ENCODE assay signal across 8 cellular contexts in genomic region chr18:11909597-11910026, GRCh38. TPM values are rescaled to one million over a fixed set of nuclear protein-coding genes. Genes with fewer than 3 reads are reported as not detected.
A peak's percentile ranks its signal among the peaks of the same experiment; 100 is the strongest.
DNase-seq lines count a peak whose midpoint lies in the region; ATAC-seq lines count a peak whose summit lies in the region.

No MANE protein-coding gene starts in this region.

- H3K27me3 Mint-ChIP-seq in CD4-positive, CD25-positive, alpha-beta regulatory T cell = no peaks in the 10 kb centered on the region

- H3K27me3 ChIP-seq in CD4-positive, CD25-positive, alpha-beta regulatory T cell (ENCODE audit: control insufficient read depth, insufficient read depth, low read length) = no peaks in the 10 kb centered on the region
- no peaks in the 10 kb centered on the region for H3K27me3 ChIP-seq in adipocyte (replicated peaks; ENCODE audit: control insufficient read depth, insufficient read depth, low read length)
- no peaks in the 10 kb centered on the region for H3K27me3 ChIP-seq in thymus (ENCODE audit: control insufficient read depth, insufficient read depth)

- peak overlapping the region in 1 of 3 donors; percentile 95 for H3K27ac Mint-ChIP-seq in CD4-positive, CD25-positive, alpha-beta regulatory T cell

- H3K4me3 Mint-ChIP-seq in CD4-positive, CD25-positive, alpha-beta regulatory T cell = peak overlapping the region; percentile 90 to 98 (median 94)

- 69% methylated on average over 1 of the region's 1 CpG for WGBS in thymus

- H3K9ac ChIP-seq in adipocyte (ENCODE audit: low read length) = peak overlapping the region; percentile 99

- H3K4me1 Mint-ChIP-seq in CD4-positive, CD25-positive, alpha-beta regulatory T cell = peaks cover 12 to 34% (median 21%) of the 10 kb centered on the region in 4 donors

- H3K27ac ChIP-seq in CD4-positive, CD25-positive, alpha-beta regulatory T cell (ENCODE audit: insufficient read depth, low read length, poor library complexity, severe bottlenecking) = no peak overlapping the region
- H3K27ac ChIP-seq in thymus (ENCODE audit: low read depth) = peak overlapping the region; percentile 31

- H3K36me3 ChIP-seq in CD4-positive, CD25-positive, alpha-beta regulatory T cell (ENCODE audit: control insufficient read depth, insufficient read depth, low read length) = peaks cover 7% of the 10 kb centered on the region
- H3K36me3 ChIP-seq in adipocyte (ENCODE audit: control insufficient read depth, insufficient read depth, low read length, severe bottlenecking) = peaks cover 6% of the 10 kb centered on the region
- H3K36me3 ChIP-seq in thymus (ENCODE audit: control insufficient read depth, insufficient read depth) = peaks cover 5% of the 10 kb centered on the region

- no peak for ATAC-seq in CD4-positive, CD25-positive, alpha-beta regulatory T cell (ENCODE audit: low read depth in 2 of 2)
- ATAC-seq in HG02885 (IDR thresholded peaks at IDR 0.05; ENCODE audit: poor library complexity, unreplicated experiment) = peak; percentile 26
- ATAC-seq in left colon = peak; percentile 48
- no peak for ATAC-seq in HG02870 (IDR thresholded peaks at IDR 0.05; ENCODE audit: unreplicated experiment)

- intact Hi-C loops in left colon (cut with DNase I, micrococcal nuclease) = loop anchor here in 1 of 2 donors (5.0 kb wide), 1 partner anchor 52 kb away; no protein-coding TSS in a partner anchor

- H3K4me3 ChIP-seq in CD4-positive, CD25-positive, alpha-beta regulatory T cell (ENCODE audit: low read depth, low read length) = peak overlapping the region; percentile 78
- H3K4me3 ChIP-seq in adipocyte (ENCODE audit: low read length) (peak overlapping the region; percentile 98), thymus (ENCODE audit: low read length) (no peak overlapping the region)

- H3K36me3 Mint-ChIP-seq in CD4-positive, CD25-positive, alpha-beta regulatory T cell = peaks cover 4% of the 10 kb centered on the region

- H3K9me3 Mint-ChIP-seq in CD4-positive, CD25-positive, alpha-beta regulatory T cell = no peaks in the 10 kb centered on the region

- DNase-seq in CD4-positive, CD25-positive, alpha-beta regulatory T cell = peak in 1 of 3 donors; percentile 15
- DNase-seq in adipocyte (ENCODE audit: low read depth) = peak; percentile 42
- DNase-seq in left colon = no peak
- no peak for DNase-seq in epidermal melanocyte (ENCODE audit: insufficient read length, low spot score)
- no peak for DNase-seq in D341Med (ENCODE audit: low spot score)

- H3K9me3 ChIP-seq in CD4-positive, CD25-positive, alpha-beta regulatory T cell (ENCODE audit: control insufficient read depth in 2 of 2, low read length in 2 of 2) = no peaks in the 10 kb centered on the region
- no peaks in the 10 kb centered on the region for H3K9me3 ChIP-seq in adipocyte (ENCODE audit: control insufficient read depth, low read length)
- H3K9me3 ChIP-seq in thymus (ENCODE audit: control insufficient read depth) = no peaks in the 10 kb centered on the region

- peaks cover 20% of the 10 kb centered on the region for H3K4me1 ChIP-seq in CD4-positive, CD25-positive, alpha-beta regulatory T cell (ENCODE audit: control insufficient read depth, insufficient read depth, low read length, poor library complexity, severe bottlenecking)
- H3K4me1 ChIP-seq in adipocyte (ENCODE audit: control insufficient read depth, insufficient read depth, low read length) (peaks cover 17% of the 10 kb centered on the region), thymus (ENCODE audit: control insufficient read depth, insufficient read depth, low read length) (peaks cover 9% of the 10 kb centered on the region)

RNA-seq across cellular contexts. Expression of gene MPPE1, which starts 1.5 kb away (rescaled TPM):
- 97.4 TPM for total RNA-seq in CD4-positive, CD25-positive, alpha-beta regulatory T cell
- 10 to 100 TPM; 40.9 to 63.2 (median 57.2) TPM for polyA plus RNA-seq in CD4-positive, CD25-positive, alpha-beta regulatory T cell
- total RNA-seq in left colon = 10 to 100 TPM; 57.9 to 61.0 TPM
- 66.4 TPM for polyA plus RNA-seq in thymus

RNA-seq across cellular contexts. Expression of gene CHMP1B, which starts 58.4 kb away (rescaled TPM):
- 113 TPM for total RNA-seq in CD4-positive, CD25-positive, alpha-beta regulatory T cell
- 10 to 100 TPM; 55.4 to 68.2 (median 64.9) TPM for polyA plus RNA-seq in CD4-positive, CD25-positive, alpha-beta regulatory T cell
- 10 to 100 TPM; 54.5 to 95.0 TPM for total RNA-seq in left colon
- 74.2 TPM for polyA plus RNA-seq in thymus

Comparison
In these comparisons a context has a peak if more than half of its experiments do, and no peak if none do; other contexts are left out.
1. ATAC-seq: peak in HG02885 (single experiment) and left colon (single experiment); none in CD4-positive, CD25-positive, alpha-beta regulatory T cell (0 of 2) and HG02870 (single experiment).